Comparison of ENCODE assay signal across 22 cellular contexts in genomic region chr19:33551676-33552075, GRCh38.
"Had no signal": no experiment of that assay in that cellular context is flagged by ENCODE, and none has a peak within 500 bp of the region (broad histone marks: within the 10 kb centered on the region; RNA-seq: fewer than 3 reads in every experiment).

No MANE protein-coding gene starts in this region.

- DNase-seq: Karpas-422, KG1, MG63, NCI-H1092, NCI-H1105 treated with DMSO at 0.1 percent for 48 hours, NCI-H1436, NCI-H187, NCI-H2029, NCI-H2081 treated with DMSO at 0.1 percent for 48 hours, NCI-H2171, NCI-H226, NCI-H446, NCI-H510A, NCI-H524 treated with DMSO at 0.1 percent for 48 hours, NCI-H69, NCI-H774, Right ventricle myocardium superior, RPMI8226, SIG-M5 had no signal

- H3K4me3 ChIP-seq: MG63, SJSA1, SK-N-MC had no signal

- H3K27me3 ChIP-seq: MG63 had no signal

- H3K36me3 ChIP-seq: MG63, SJSA1 had no signal

- H3K4me1 ChIP-seq: SJSA1 had no signal

- H3K27ac ChIP-seq: HL-60, SJSA1, SK-N-MC had no signal

- H3K9me3 ChIP-seq: MG63, SJSA1 had no signal
